In the genomic region with DNA sequence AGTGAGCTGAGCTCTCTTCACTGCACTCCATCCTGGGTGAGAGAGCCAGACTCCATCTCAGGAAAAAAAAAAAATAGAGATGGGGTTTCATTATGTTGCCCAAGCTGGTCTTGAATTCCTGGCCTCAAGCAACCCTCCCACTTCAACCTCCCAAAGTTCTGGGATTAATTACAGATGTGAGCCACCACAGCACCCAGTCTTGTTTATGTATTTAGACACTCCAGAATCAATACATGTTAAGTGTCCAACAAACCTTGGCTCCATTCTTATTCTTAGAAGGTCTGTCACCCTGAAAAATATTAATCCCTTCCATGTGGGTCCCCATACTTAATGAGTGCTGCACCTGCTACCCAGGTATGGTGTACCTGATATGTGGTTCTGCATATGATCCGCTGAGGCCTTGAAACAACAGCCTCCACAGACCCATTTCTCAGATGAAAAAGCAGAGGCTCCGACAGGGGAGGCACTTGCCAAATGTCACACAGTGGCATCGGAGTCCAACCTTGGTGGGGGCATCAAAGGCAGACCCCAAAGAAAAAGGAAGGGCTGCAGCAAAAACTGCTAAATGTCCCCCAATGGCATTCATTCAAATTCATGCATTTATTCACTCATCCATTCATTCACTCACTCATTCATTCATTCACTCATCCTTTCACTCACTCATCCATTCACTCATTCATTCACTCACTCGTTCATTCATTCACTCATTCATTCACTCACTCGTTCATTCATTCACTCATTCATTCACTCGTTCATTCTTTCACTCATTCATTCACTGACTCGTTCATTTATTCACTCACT, we compare ENCODE assay signal across 1 cellular context.
TF ChIP-seq lines count a peak whose summit lies in the region.

No MANE protein-coding gene starts in this region.

TF ChIP-seq in HepG2, 621 proteins besides CTCF, POLR2A, EP300 and RAD21:
- 0 out of 2 replicates have a peak, but pooled peaks have one; percentile 69 for TF ChIP-seq NBN (conservative IDR thresholded peaks at IDR 0.05)
- TF ChIP-seq, protein P1, sequence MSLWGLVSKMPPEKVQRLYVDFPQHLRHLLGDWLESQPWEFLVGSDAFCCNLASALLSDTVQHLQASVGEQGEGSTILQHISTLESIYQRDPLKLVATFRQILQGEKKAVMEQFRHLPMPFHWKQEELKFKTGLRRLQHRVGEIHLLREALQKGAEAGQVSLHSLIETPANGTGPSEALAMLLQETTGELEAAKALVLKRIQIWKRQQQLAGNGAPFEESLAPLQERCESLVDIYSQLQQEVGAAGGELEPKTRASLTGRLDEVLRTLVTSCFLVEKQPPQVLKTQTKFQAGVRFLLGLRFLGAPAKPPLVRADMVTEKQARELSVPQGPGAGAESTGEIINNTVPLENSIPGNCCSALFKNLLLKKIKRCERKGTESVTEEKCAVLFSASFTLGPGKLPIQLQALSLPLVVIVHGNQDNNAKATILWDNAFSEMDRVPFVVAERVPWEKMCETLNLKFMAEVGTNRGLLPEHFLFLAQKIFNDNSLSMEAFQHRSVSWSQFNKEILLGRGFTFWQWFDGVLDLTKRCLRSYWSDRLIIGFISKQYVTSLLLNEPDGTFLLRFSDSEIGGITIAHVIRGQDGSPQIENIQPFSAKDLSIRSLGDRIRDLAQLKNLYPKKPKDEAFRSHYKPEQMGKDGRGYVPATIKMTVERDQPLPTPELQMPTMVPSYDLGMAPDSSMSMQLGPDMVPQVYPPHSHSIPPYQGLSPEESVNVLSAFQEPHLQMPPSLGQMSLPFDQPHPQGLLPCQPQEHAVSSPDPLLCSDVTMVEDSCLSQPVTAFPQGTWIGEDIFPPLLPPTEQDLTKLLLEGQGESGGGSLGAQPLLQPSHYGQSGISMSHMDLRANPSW (CRISPR knock-in tag; IDR thresholded peaks at IDR 0.05; ENCODE audit: borderline replicate concordance) = no peak
- TF ChIP-seq ZNF530 (CRISPR knock-in tag; IDR thresholded peaks at IDR 0.05; ENCODE audit: low read depth) = no peak
- TF ChIP-seq, protein P2, sequence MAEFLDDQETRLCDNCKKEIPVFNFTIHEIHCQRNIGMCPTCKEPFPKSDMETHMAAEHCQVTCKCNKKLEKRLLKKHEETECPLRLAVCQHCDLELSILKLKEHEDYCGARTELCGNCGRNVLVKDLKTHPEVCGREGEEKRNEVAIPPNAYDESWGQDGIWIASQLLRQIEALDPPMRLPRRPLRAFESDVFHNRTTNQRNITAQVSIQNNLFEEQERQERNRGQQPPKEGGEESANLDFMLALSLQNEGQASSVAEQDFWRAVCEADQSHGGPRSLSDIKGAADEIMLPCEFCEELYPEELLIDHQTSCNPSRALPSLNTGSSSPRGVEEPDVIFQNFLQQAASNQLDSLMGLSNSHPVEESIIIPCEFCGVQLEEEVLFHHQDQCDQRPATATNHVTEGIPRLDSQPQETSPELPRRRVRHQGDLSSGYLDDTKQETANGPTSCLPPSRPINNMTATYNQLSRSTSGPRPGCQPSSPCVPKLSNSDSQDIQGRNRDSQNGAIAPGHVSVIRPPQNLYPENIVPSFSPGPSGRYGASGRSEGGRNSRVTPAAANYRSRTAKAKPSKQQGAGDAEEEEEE (CRISPR knock-in tag; IDR thresholded peaks at IDR 0.05; ENCODE audit: borderline replicate concordance) = 0 out of 2 replicates have a peak, but pooled peaks have one; percentile 28
- TF ChIP-seq ZNF24 (IDR thresholded peaks at IDR 0.05) = peak; percentile 99
- TF ChIP-seq KDM1A (CRISPR knock-in tag; IDR thresholded peaks at IDR 0.05) = peak; percentile 36; the same call in 1 of the 2 replicates
- TF ChIP-seq ZNF292 (CRISPR knock-in tag; IDR thresholded peaks at IDR 0.05; ENCODE audit: borderline replicate concordance, low read depth) = 0 out of 2 replicates have a peak, but pooled peaks have one; percentile 1
- TF ChIP-seq SP1 (IDR thresholded peaks at IDR 0.05) = no peak
- 0 out of 2 replicates have a peak, but pooled peaks have one; percentile 10 for TF ChIP-seq SP1 (CRISPR knock-in tag; IDR thresholded peaks at IDR 0.05)
- peak; percentile 13; the same call in 1 of the 2 replicates for TF ChIP-seq ATF7 (IDR thresholded peaks at IDR 0.05)
- no peak for TF ChIP-seq ATF7 (CRISPR knock-in tag; IDR thresholded peaks at IDR 0.05)
- peak; percentile 95 for TF ChIP-seq ZNF629 (CRISPR knock-in tag; conservative IDR thresholded peaks at IDR 0.05)
- TF ChIP-seq CHD4 (IDR thresholded peaks at IDR 0.05; ENCODE audit: borderline replicate concordance, low read length) = peak; percentile 79; the same call in 1 of the 2 replicates
- peak; percentile 46; the same call in 1 of the 2 replicates for TF ChIP-seq ZMYM3 (CRISPR knock-in tag; IDR thresholded peaks at IDR 0.05)
- TF ChIP-seq HNRNPLL (IDR thresholded peaks at IDR 0.05; ENCODE audit: low read depth, low read length, poor library complexity, severe bottlenecking) = no peak
- TF ChIP-seq TARDBP (CRISPR knock-in tag; IDR thresholded peaks at IDR 0.05) = 0 out of 2 replicates have a peak, but pooled peaks have one; percentile 15
